Comparison of ENCODE assay signal across 1 cellular context in genomic region chr20:50434653-50435396, GRCh38.
TF ChIP-seq lines count a peak whose summit lies in the region.

No MANE protein-coding gene starts in this region.

TF ChIP-seq in HepG2, 621 proteins besides CTCF, POLR2A, EP300 and RAD21 (continued from another document):
- TF ChIP-seq ZNF605 (CRISPR knock-in tag; IDR thresholded peaks at IDR 0.05) (no peak), POGZ (CRISPR knock-in tag; IDR thresholded peaks at IDR 0.05) (peak; percentile 31; the same call in 1 of the 2 replicates)
